ENCODE assay signal across 1 cellular context in genomic region chr7:25179771-25180591, GRCh38.
A peak's percentile ranks its signal among the peaks of the same experiment; 100 is the strongest.
TF ChIP-seq lines count a peak whose summit lies in the region.

No MANE protein-coding gene starts in this region.

TF ChIP-seq in HepG2, 621 proteins besides CTCF, POLR2A, EP300 and RAD21 (continued from another document and continues in another):
- TF ChIP-seq RERE (CRISPR knock-in tag; IDR thresholded peaks at IDR 0.05; ENCODE audit: low read depth): no peak
- peak; percentile 77 for TF ChIP-seq MAZ (IDR thresholded peaks at IDR 0.05; ENCODE audit: borderline replicate concordance, low read depth, low read length)
- peak; percentile 29; the same call in 1 of the 2 replicates for TF ChIP-seq MAZ (CRISPR knock-in tag; IDR thresholded peaks at IDR 0.05; ENCODE audit: low read depth)
- TF ChIP-seq NFKBIZ (CRISPR knock-in tag; IDR thresholded peaks at IDR 0.05): no peak
- no peak for TF ChIP-seq RNF219 (CRISPR knock-in tag; IDR thresholded peaks at IDR 0.05)
- TF ChIP-seq FLYWCH1 (CRISPR knock-in tag; IDR thresholded peaks at IDR 0.05): no peak
- TF ChIP-seq TCF7L2 (IDR thresholded peaks at IDR 0.05; ENCODE audit: low read depth, low read length): no peak
- TF ChIP-seq THAP7 (CRISPR knock-in tag; IDR thresholded peaks at IDR 0.05): no peak
- no peak for TF ChIP-seq KIAA2018 (CRISPR knock-in tag; IDR thresholded peaks at IDR 0.05; ENCODE audit: borderline replicate concordance)
- TF ChIP-seq DPF2 (CRISPR knock-in tag; IDR thresholded peaks at IDR 0.05; ENCODE audit: borderline replicate concordance, low read depth): no peak
- no peak for TF ChIP-seq ZFP36 (IDR thresholded peaks at IDR 0.05; ENCODE audit: borderline replicate concordance, low read depth, low read length, partially characterized antibody)
- TF ChIP-seq MZF1 (CRISPR knock-in tag; IDR thresholded peaks at IDR 0.05; ENCODE audit: borderline replicate concordance): no peak
- no peak for TF ChIP-seq GLI4 (CRISPR knock-in tag; IDR thresholded peaks at IDR 0.05; ENCODE audit: borderline replicate concordance)
- TF ChIP-seq ZNF720 (CRISPR knock-in tag; IDR thresholded peaks at IDR 0.05): no peak
- no peak for TF ChIP-seq BRF2 (CRISPR knock-in tag; IDR thresholded peaks at IDR 0.05)
- no peak for TF ChIP-seq CREB3 (CRISPR knock-in tag; IDR thresholded peaks at IDR 0.05)
- peak; percentile 60; the same call in 1 of the 2 replicates for TF ChIP-seq SP4 (CRISPR knock-in tag; IDR thresholded peaks at IDR 0.05)
- TF ChIP-seq ZMYM3 (CRISPR knock-in tag; IDR thresholded peaks at IDR 0.05): no peak
- no peak for TF ChIP-seq NFATC3 (CRISPR knock-in tag; IDR thresholded peaks at IDR 0.05)
- peak; percentile 73 for TF ChIP-seq GABPA (IDR thresholded peaks at IDR 0.05; ENCODE audit: low read depth, low read length)
- TF ChIP-seq GABPA (CRISPR knock-in tag; IDR thresholded peaks at IDR 0.05; ENCODE audit: low read depth): peak; percentile 79
- no peak for TF ChIP-seq ZBTB2 (CRISPR knock-in tag; IDR thresholded peaks at IDR 0.05; ENCODE audit: low read depth)
- no peak for TF ChIP-seq ZFP62 (CRISPR knock-in tag; IDR thresholded peaks at IDR 0.05)
- no peak for TF ChIP-seq ZXDC (CRISPR knock-in tag; IDR thresholded peaks at IDR 0.05)
- no peak for TF ChIP-seq KDM5A (IDR thresholded peaks at IDR 0.05; ENCODE audit: borderline replicate concordance, low read length)
- TF ChIP-seq IKZF4 (CRISPR knock-in tag; IDR thresholded peaks at IDR 0.05; ENCODE audit: borderline replicate concordance, low read depth, not compliant biosample characterization): no peak
- TF ChIP-seq ZNF841 (CRISPR knock-in tag; IDR thresholded peaks at IDR 0.05; ENCODE audit: borderline replicate concordance): no peak
- TF ChIP-seq TFDP1 (CRISPR knock-in tag; IDR thresholded peaks at IDR 0.05; ENCODE audit: borderline replicate concordance): no peak; the same call in 1 of the 2 replicates
- TF ChIP-seq ZNF709 (CRISPR knock-in tag; IDR thresholded peaks at IDR 0.05): no peak
